ENCODE assay signal across 15 cellular contexts in genomic region chr1:205491794-205492193, GRCh38. TPM values are rescaled to one million over a fixed set of nuclear protein-coding genes. Genes with fewer than 3 reads are reported as not detected.
DNase-seq lines count a peak whose midpoint lies in the region; TF ChIP-seq lines count a peak whose summit lies in the region.
"Had no signal": no experiment of that assay in that cellular context is flagged by ENCODE, and none has a peak within 500 bp of the region (broad histone marks: within the 10 kb centered on the region; RNA-seq: fewer than 3 reads in every experiment).

No MANE protein-coding gene starts in this region.

- H3K4me3 ChIP-seq in BLaER1 (no peak overlapping the region), MG63 (no peak overlapping the region)
- H3K4me3 ChIP-seq: K562 had no signal

- H3K27me3 Mint-ChIP-seq in brain (peaks cover 11% of the 10 kb centered on the region), neural crest cell (ENCODE audit: low read depth) (peaks cover 5% of the 10 kb centered on the region)

- no peak overlapping the region for H3K9ac ChIP-seq in BLaER1

- H3K27ac ChIP-seq in BLaER1 = no peak overlapping the region

- no peaks in the 10 kb centered on the region for H4K20me1 ChIP-seq in BLaER1

- H3K36me3 Mint-ChIP-seq in brain (no peaks in the 10 kb centered on the region), neural crest cell (ENCODE audit: low read depth) (no peaks in the 10 kb centered on the region)

- TF ChIP-seq CTCF in brain (conservative IDR thresholded peaks at IDR 0.05) (no peak), neural crest cell (conservative IDR thresholded peaks at IDR 0.05) (no peak)

- peak overlapping the region in 3 of 5 experiments; percentile 24 to 75 (median 47) for H3K27ac Mint-ChIP-seq in brain
- H3K27ac Mint-ChIP-seq in neural crest cell (ENCODE audit: unreplicated experiment) = peak overlapping the region; percentile 35
- H3K27ac Mint-ChIP-seq: B cell; CD4-positive, alpha-beta T cell had no signal

- no peaks in the 10 kb centered on the region for H3K27me3 ChIP-seq in BLaER1
- no peaks in the 10 kb centered on the region for H3K27me3 ChIP-seq in MG63

- H3K4me2 ChIP-seq in BLaER1 = peak overlapping the region; percentile 53

- peaks cover 23% of the 10 kb centered on the region for H3K4me1 ChIP-seq in BLaER1

- H3K4me1 Mint-ChIP-seq in brain (peaks cover 61% of the 10 kb centered on the region), neural crest cell (peaks cover 28% of the 10 kb centered on the region)
- H3K4me1 Mint-ChIP-seq: B cell had no signal

- H3K9me3 Mint-ChIP-seq in brain (peaks cover 0 to 15% (median 0%) of the 10 kb centered on the region in 5 experiments), neural crest cell (no peaks in the 10 kb centered on the region)
- H3K9me3 Mint-ChIP-seq: CD4-positive, alpha-beta T cell had no signal

- H3K36me3 ChIP-seq in BLaER1 (no peaks in the 10 kb centered on the region), MG63 (no peaks in the 10 kb centered on the region)

- H3K9me3 ChIP-seq in BLaER1 = no peaks in the 10 kb centered on the region
- no peaks in the 10 kb centered on the region for H3K9me3 ChIP-seq in MG63

- H3K4me3 Mint-ChIP-seq in brain (no peak overlapping the region), neural crest cell (no peak overlapping the region)
- H3K4me3 Mint-ChIP-seq: B cell; CD4-positive, alpha-beta T cell had no signal

- peak; percentile 46 for DNase-seq in MG63
- no peak for DNase-seq in neural crest cell (ENCODE audit: low read depth, low spot score)
- no peak for DNase-seq in CD1c-positive myeloid dendritic cell (ENCODE audit: extremely low spot score)
- no peak for DNase-seq in putamen (ENCODE audit: low spot score)
- no peak for DNase-seq in germinal center (ENCODE audit: low spot score)
- DNase-seq: CD4-positive, alpha-beta T cell; HCEC 1CT; NCI-H1436 treated with DMSO at 0.1 percent for 48 hours; NCI-H2029; NCI-H2227 treated with DMSO at 0.1 percent for 48 hours; NK-92 treated with Interleukin-12 subunit alpha and Interleukin-12 subunit beta, amount 100 ng/mL, for 24 hours had no signal

RNA-seq across cellular contexts. Expression of gene CDK18, which starts 12.7 kb away (rescaled TPM):
- total RNA-seq in MG63 (2014; rRNA removed; shearing (Covaris generic); ENCODE audit: low replicate concordance) = 0.89 and 3.0 TPM in 2 replicates
- polyA plus RNA-seq in brain (ENCODE audit: insufficient read depth, low read depth, low replicate concordance) = 73.1 TPM
- total RNA-seq in neural crest cell = 26.4 and 30.8 TPM in 2 replicates

RNA-seq across cellular contexts. Expression of gene BLACAT1, which starts 35.9 kb away (rescaled TPM):
- total RNA-seq in MG63 (2014; rRNA removed; shearing (Covaris generic); ENCODE audit: low replicate concordance) = not detected in 2 replicates
- polyA plus RNA-seq in brain (ENCODE audit: insufficient read depth, low read depth, low replicate concordance) = 0.10 TPM
- 3.8 and 3.9 TPM in 2 replicates for total RNA-seq in neural crest cell
- total RNA-seq: B cell; CD4-positive, alpha-beta T cell had no signal
